1 cellular context compared by ENCODE assay signal in the genomic region with DNA sequence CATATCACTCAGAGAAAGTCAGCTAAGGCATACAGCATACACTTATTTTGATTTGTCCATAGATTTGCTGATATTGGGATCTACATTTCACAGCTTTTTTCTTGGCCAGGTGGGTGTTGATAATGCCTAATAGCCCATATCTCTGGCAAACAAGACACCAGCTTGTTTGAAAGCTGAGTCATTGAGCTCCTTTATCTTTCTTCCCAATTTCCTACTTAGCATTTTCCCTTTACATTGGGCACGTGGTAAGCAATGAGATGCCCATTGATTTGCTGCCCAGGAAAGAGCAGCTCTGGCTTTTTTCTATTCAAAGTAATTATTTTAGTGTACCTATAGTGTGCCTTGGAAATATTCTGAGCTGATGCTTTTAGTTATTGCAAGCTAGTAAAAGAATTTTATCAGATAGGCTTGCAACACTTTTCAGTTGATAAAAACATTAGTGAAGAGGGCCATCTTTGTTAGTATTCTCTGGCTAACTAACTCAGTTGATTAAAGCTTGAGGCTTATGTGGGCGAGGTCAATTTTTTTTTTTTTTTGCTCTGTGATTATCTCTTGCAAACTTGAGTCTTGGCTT.
TF ChIP-seq lines count a peak whose summit lies in the region.

No MANE protein-coding gene starts in this region.

TF ChIP-seq in K562, 482 proteins besides CTCF, POLR2A, EP300 and RAD21 (continued from another document and continues in another):
- TF ChIP-seq, protein P1, sequence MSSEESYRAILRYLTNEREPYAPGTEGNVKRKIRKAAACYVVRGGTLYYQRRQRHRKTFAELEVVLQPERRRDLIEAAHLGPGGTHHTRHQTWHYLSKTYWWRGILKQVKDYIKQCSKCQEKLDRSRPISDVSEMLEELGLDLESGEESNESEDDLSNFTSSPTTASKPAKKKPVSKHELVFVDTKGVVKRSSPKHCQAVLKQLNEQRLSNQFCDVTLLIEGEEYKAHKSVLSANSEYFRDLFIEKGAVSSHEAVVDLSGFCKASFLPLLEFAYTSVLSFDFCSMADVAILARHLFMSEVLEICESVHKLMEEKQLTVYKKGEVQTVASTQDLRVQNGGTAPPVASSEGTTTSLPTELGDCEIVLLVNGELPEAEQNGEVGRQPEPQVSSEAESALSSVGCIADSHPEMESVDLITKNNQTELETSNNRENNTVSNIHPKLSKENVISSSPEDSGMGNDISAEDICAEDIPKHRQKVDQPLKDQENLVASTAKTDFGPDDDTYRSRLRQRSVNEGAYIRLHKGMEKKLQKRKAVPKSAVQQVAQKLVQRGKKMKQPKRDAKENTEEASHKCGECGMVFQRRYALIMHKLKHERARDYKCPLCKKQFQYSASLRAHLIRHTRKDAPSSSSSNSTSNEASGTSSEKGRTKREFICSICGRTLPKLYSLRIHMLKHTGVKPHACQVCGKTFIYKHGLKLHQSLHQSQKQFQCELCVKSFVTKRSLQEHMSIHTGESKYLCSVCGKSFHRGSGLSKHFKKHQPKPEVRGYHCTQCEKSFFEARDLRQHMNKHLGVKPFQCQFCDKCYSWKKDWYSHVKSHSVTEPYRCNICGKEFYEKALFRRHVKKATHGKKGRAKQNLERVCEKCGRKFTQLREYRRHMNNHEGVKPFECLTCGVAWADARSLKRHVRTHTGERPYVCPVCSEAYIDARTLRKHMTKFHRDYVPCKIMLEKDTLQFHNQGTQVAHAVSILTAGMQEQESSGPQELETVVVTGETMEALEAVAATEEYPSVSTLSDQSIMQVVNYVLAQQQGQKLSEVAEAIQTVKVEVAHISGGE (CRISPR knock-in tag; IDR thresholded peaks at IDR 0.05), result peak in 1 of 3 experiments; percentile 88; a peak in 2 of 6 replicates
- peak in 1 of 2 experiments; percentile 62; a peak in 3 of 4 replicates for TF ChIP-seq MAZ (CRISPR knock-in tag; conservative IDR thresholded peaks at IDR 0.05 in 1 of 2, IDR thresholded peaks at IDR 0.05 in 1 of 2)
- no peak for TF ChIP-seq ZFP36 (IDR thresholded peaks at IDR 0.05; ENCODE audit: low read depth, low read length, partially characterized antibody)
- peak; percentile 83 for TF ChIP-seq MEIS2 (IDR thresholded peaks at IDR 0.05; ENCODE audit: partially characterized antibody)
- TF ChIP-seq, protein P2, sequence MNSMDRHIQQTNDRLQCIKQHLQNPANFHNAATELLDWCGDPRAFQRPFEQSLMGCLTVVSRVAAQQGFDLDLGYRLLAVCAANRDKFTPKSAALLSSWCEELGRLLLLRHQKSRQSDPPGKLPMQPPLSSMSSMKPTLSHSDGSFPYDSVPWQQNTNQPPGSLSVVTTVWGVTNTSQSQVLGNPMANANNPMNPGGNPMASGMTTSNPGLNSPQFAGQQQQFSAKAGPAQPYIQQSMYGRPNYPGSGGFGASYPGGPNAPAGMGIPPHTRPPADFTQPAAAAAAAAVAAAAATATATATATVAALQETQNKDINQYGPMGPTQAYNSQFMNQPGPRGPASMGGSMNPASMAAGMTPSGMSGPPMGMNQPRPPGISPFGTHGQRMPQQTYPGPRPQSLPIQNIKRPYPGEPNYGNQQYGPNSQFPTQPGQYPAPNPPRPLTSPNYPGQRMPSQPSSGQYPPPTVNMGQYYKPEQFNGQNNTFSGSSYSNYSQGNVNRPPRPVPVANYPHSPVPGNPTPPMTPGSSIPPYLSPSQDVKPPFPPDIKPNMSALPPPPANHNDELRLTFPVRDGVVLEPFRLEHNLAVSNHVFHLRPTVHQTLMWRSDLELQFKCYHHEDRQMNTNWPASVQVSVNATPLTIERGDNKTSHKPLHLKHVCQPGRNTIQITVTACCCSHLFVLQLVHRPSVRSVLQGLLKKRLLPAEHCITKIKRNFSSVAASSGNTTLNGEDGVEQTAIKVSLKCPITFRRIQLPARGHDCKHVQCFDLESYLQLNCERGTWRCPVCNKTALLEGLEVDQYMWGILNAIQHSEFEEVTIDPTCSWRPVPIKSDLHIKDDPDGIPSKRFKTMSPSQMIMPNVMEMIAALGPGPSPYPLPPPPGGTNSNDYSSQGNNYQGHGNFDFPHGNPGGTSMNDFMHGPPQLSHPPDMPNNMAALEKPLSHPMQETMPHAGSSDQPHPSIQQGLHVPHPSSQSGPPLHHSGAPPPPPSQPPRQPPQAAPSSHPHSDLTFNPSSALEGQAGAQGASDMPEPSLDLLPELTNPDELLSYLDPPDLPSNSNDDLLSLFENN (IDR thresholded peaks at IDR 0.05; ENCODE audit: low read depth in 2 of 2, low read length in 2 of 2), result peak in 1 of 2 experiments; percentile 98; a peak in 2 of 4 replicates
- TF ChIP-seq SREBF2 (CRISPR knock-in tag; IDR thresholded peaks at IDR 0.05), result no peak
- no peak for TF ChIP-seq RBBP5 (IDR thresholded peaks at IDR 0.05; ENCODE audit: borderline replicate concordance, insufficient read depth, low read length, poor library complexity, severe bottlenecking)
- TF ChIP-seq TCF7L2 (IDR thresholded peaks at IDR 0.05; ENCODE audit: low read depth, low read length), result no peak
- TF ChIP-seq, protein P3, sequence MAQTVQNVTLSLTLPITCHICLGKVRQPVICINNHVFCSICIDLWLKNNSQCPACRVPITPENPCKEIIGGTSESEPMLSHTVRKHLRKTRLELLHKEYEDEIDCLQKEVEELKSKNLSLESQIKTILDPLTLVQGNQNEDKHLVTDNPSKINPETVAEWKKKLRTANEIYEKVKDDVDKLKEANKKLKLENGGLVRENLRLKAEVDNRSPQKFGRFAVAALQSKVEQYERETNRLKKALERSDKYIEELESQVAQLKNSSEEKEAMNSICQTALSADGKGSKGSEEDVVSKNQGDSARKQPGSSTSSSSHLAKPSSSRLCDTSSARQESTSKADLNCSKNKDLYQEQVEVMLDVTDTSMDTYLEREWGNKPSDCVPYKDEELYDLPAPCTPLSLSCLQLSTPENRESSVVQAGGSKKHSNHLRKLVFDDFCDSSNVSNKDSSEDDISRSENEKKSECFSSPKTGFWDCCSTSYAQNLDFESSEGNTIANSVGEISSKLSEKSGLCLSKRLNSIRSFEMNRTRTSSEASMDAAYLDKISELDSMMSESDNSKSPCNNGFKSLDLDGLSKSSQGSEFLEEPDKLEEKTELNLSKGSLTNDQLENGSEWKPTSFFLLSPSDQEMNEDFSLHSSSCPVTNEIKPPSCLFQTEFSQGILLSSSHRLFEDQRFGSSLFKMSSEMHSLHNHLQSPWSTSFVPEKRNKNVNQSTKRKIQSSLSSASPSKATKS (CRISPR knock-in tag; IDR thresholded peaks at IDR 0.05), result no peak
- no peak for TF ChIP-seq SUPT5H (IDR thresholded peaks at IDR 0.05)
- TF ChIP-seq MYNN (IDR thresholded peaks at IDR 0.05), result peak; percentile 94
- no peak for TF ChIP-seq MYNN (CRISPR knock-in tag; IDR thresholded peaks at IDR 0.05)
- TF ChIP-seq, protein P4, sequence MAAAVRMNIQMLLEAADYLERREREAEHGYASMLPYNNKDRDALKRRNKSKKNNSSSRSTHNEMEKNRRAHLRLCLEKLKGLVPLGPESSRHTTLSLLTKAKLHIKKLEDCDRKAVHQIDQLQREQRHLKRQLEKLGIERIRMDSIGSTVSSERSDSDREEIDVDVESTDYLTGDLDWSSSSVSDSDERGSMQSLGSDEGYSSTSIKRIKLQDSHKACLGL (CRISPR knock-in tag; IDR thresholded peaks at IDR 0.05; ENCODE audit: borderline replicate concordance, poor library complexity, severe bottlenecking), result peak; percentile 54
- TF ChIP-seq, protein P5, sequence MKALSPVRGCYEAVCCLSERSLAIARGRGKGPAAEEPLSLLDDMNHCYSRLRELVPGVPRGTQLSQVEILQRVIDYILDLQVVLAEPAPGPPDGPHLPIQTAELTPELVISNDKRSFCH (CRISPR knock-in tag; IDR thresholded peaks at IDR 0.05), result no peak
- TF ChIP-seq, protein P5 (tag; IDR thresholded peaks at IDR 0.05), result peak; percentile 96
- no peak for TF ChIP-seq MTF1 (CRISPR knock-in tag; IDR thresholded peaks at IDR 0.05; ENCODE audit: borderline replicate concordance)
- TF ChIP-seq RB1 (IDR thresholded peaks at IDR 0.05; ENCODE audit: low read depth), result peak; percentile 58; the same call in 1 of the 2 replicates
- TF ChIP-seq ZNF785 (CRISPR knock-in tag; IDR thresholded peaks at IDR 0.05), result no peak
- TF ChIP-seq POLR2G (IDR thresholded peaks at IDR 0.05; ENCODE audit: low read depth, low read length), result no peak
- no peak for TF ChIP-seq ZNF217 (CRISPR knock-in tag; IDR thresholded peaks at IDR 0.05)
- TF ChIP-seq STAT5A (IDR thresholded peaks at IDR 0.05; ENCODE audit: borderline replicate concordance, low read length), result peak; percentile 99
- TF ChIP-seq, protein P6, sequence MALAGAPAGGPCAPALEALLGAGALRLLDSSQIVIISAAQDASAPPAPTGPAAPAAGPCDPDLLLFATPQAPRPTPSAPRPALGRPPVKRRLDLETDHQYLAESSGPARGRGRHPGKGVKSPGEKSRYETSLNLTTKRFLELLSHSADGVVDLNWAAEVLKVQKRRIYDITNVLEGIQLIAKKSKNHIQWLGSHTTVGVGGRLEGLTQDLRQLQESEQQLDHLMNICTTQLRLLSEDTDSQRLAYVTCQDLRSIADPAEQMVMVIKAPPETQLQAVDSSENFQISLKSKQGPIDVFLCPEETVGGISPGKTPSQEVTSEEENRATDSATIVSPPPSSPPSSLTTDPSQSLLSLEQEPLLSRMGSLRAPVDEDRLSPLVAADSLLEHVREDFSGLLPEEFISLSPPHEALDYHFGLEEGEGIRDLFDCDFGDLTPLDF (CRISPR knock-in tag; IDR thresholded peaks at IDR 0.05), result 0 out of 2 replicates have a peak, but pooled peaks have one; percentile 35
- no peak for TF ChIP-seq ZNF444 (CRISPR knock-in tag; IDR thresholded peaks at IDR 0.05)
- no peak for TF ChIP-seq ZSCAN29 (IDR thresholded peaks at IDR 0.05)
- TF ChIP-seq PRPF4 (IDR thresholded peaks at IDR 0.05; ENCODE audit: insufficient read depth, low read depth, low read length, poor library complexity, severe bottlenecking), result no peak
- TF ChIP-seq BRF1 (IDR thresholded peaks at IDR 0.05; ENCODE audit: borderline replicate concordance, extremely low read depth, insufficient read length), result no peak
- no peak for TF ChIP-seq ZNF699 (CRISPR knock-in tag; IDR thresholded peaks at IDR 0.05; ENCODE audit: insufficient replicate concordance)
- no peak for TF ChIP-seq MCM3 (IDR thresholded peaks at IDR 0.05)
- TF ChIP-seq NR2F6 (CRISPR knock-in tag; IDR thresholded peaks at IDR 0.05), result no peak
- TF ChIP-seq NFIX (CRISPR knock-in tag; IDR thresholded peaks at IDR 0.05; ENCODE audit: low read depth), result no peak
- no peak for TF ChIP-seq SRF (CRISPR knock-in tag; IDR thresholded peaks at IDR 0.05)
- no peak for TF ChIP-seq TGIF2 (CRISPR knock-in tag; IDR thresholded peaks at IDR 0.05)
- peak; percentile 99 for TF ChIP-seq NCOR1 (IDR thresholded peaks at IDR 0.05)
- 0 out of 2 replicates have a peak, but pooled peaks have one; percentile 30 for TF ChIP-seq XRCC3 (IDR thresholded peaks at IDR 0.05)
- TF ChIP-seq, protein P7, sequence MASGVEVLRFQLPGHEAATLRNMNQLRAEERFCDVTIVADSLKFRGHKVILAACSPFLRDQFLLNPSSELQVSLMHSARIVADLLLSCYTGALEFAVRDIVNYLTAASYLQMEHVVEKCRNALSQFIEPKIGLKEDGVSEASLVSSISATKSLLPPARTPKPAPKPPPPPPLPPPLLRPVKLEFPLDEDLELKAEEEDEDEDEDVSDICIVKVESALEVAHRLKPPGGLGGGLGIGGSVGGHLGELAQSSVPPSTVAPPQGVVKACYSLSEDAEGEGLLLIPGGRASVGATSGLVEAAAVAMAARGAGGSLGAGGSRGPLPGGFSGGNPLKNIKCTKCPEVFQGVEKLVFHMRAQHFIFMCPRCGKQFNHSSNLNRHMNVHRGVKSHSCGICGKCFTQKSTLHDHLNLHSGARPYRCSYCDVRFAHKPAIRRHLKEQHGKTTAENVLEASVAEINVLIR (CRISPR knock-in tag; IDR thresholded peaks at IDR 0.05), result no peak
- TF ChIP-seq STAT5B (CRISPR knock-in tag; IDR thresholded peaks at IDR 0.05), result no peak
- TF ChIP-seq NFATC3 (IDR thresholded peaks at IDR 0.05), result peak; percentile 81; the same call in 1 of the 2 replicates
- peak; percentile 89 for TF ChIP-seq NCOA4 (IDR thresholded peaks at IDR 0.05; ENCODE audit: partially characterized antibody)
- no peak for TF ChIP-seq RFX7 (CRISPR knock-in tag; IDR thresholded peaks at IDR 0.05)
- peak; percentile 50; the same call in 1 of the 2 replicates for TF ChIP-seq YBX1 (IDR thresholded peaks at IDR 0.05)
- TF ChIP-seq HMG20B (CRISPR knock-in tag; IDR thresholded peaks at IDR 0.05), result no peak
- TF ChIP-seq ZBTB17 (CRISPR knock-in tag; IDR thresholded peaks at IDR 0.05), result peak; percentile 72; the same call in 1 of the 2 replicates
- TF ChIP-seq ZNF23 (CRISPR knock-in tag; IDR thresholded peaks at IDR 0.05), result 0 out of 2 replicates have a peak, but pooled peaks have one; percentile 40
- TF ChIP-seq PTRF (tag; IDR thresholded peaks at IDR 0.05), result no peak
- TF ChIP-seq, protein P8, sequence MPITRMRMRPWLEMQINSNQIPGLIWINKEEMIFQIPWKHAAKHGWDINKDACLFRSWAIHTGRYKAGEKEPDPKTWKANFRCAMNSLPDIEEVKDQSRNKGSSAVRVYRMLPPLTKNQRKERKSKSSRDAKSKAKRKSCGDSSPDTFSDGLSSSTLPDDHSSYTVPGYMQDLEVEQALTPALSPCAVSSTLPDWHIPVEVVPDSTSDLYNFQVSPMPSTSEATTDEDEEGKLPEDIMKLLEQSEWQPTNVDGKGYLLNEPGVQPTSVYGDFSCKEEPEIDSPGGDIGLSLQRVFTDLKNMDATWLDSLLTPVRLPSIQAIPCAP (CRISPR knock-in tag; IDR thresholded peaks at IDR 0.05; ENCODE audit: borderline replicate concordance), result no peak
- TF ChIP-seq NRF1 (conservative IDR thresholded peaks at IDR 0.05 in 1 of 2, IDR thresholded peaks at IDR 0.05 in 1 of 2), result no peak
- no peak for TF ChIP-seq WHSC1 (IDR thresholded peaks at IDR 0.05; ENCODE audit: low read length)
- no peak for TF ChIP-seq ZZZ3 (IDR thresholded peaks at IDR 0.05)
- peak; percentile 88 for TF ChIP-seq ADNP (tag; IDR thresholded peaks at IDR 0.05)
- TF ChIP-seq ZNF696 (CRISPR knock-in tag; conservative IDR thresholded peaks at IDR 0.05), result no peak
- TF ChIP-seq SAFB2 (IDR thresholded peaks at IDR 0.05; ENCODE audit: borderline replicate concordance, low read depth, low read length, severe bottlenecking), result no peak
- TF ChIP-seq CBX8 (IDR thresholded peaks at IDR 0.05; ENCODE audit: borderline replicate concordance, extremely low read depth, low read depth, low read length, poor library complexity, severe bottlenecking), result no peak
- no peak for TF ChIP-seq KLF1 (tag; IDR thresholded peaks at IDR 0.05)
- TF ChIP-seq FOS (IDR thresholded peaks at IDR 0.05; ENCODE audit: extremely low read depth, insufficient read length), result peak; percentile 35
- TF ChIP-seq PURB (CRISPR knock-in tag; IDR thresholded peaks at IDR 0.05; ENCODE audit: low read depth), result no peak
- TF ChIP-seq ZBTB7A (IDR thresholded peaks at IDR 0.05; ENCODE audit: borderline replicate concordance, control insufficient read depth, low read depth, low read length), result no peak
- TF ChIP-seq, protein P9, sequence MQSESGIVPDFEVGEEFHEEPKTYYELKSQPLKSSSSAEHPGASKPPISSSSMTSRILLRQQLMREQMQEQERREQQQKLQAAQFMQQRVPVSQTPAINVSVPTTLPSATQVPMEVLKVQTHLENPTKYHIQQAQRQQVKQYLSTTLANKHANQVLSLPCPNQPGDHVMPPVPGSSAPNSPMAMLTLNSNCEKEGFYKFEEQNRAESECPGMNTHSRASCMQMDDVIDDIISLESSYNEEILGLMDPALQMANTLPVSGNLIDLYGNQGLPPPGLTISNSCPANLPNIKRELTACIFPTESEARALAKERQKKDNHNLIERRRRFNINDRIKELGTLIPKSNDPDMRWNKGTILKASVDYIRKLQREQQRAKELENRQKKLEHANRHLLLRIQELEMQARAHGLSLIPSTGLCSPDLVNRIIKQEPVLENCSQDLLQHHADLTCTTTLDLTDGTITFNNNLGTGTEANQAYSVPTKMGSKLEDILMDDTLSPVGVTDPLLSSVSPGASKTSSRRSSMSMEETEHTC (IDR thresholded peaks at IDR 0.05), result peak; percentile 78
- TF ChIP-seq HDAC6 (IDR thresholded peaks at IDR 0.05; ENCODE audit: low read depth, low read length), result no peak
